ENCODE assay signal across 8 cellular contexts in genomic region chr17:56595831-56596740, GRCh38. TPM values are rescaled to one million over a fixed set of nuclear protein-coding genes. Genes with fewer than 3 reads are reported as not detected.
A peak's percentile ranks its signal among the peaks of the same experiment; 100 is the strongest.
DNase-seq lines count a peak whose midpoint lies in the region; ATAC-seq and TF ChIP-seq lines count a peak whose summit lies in the region.

No MANE protein-coding gene starts in this region.

- POLR2A ChIA-PET in GM10248 (lab: Yijun Ruan, JAX): no interaction called here

- no peaks in the 10 kb centered on the region for H3K9me3 ChIP-seq in ectodermal cell (ENCODE audit: control insufficient read depth, low read length)

- no peak for TF ChIP-seq CTCF in GM10248 (IDR thresholded peaks at IDR 0.05; ENCODE audit: control extremely low read depth, extremely low read depth, low read depth, missing control alignments)

- H3K4me3 ChIP-seq in ectodermal cell (ENCODE audit: insufficient read depth, low read depth, low read length): peak overlapping the region; percentile 78
- H3K4me3 ChIP-seq in rectal smooth muscle tissue (ENCODE audit: low read length): peak overlapping the region; percentile 36

- CTCF ChIA-PET in GM10248 (lab: Yijun Ruan, JAX): interaction anchor here (0.6 to 1.5 kb wide), 3 partner anchors 58 to 187 kb away, joined by 3 to 8 read pairs (median 5); no protein-coding TSS in a partner anchor

- no peaks in the 10 kb centered on the region for H3K36me3 ChIP-seq in ectodermal cell (ENCODE audit: control insufficient read depth, insufficient read depth, low read length)
- no peaks in the 10 kb centered on the region for H3K36me3 ChIP-seq in rectal smooth muscle tissue (ENCODE audit: control insufficient read depth, insufficient read depth, low read length)

- ATAC-seq in HG03378 (IDR thresholded peaks at IDR 0.05; ENCODE audit: unreplicated experiment): no peak

- peak; percentile 72 for DNase-seq in EL
- peak; percentile 37 for DNase-seq in NCI-H748 (lab: John Stamatoyannopoulos, UW; ENCODE audit: unreplicated experiment)
- no peak for DNase-seq in NCI-H446 treated with DMSO at 0.1 percent for 48 hours (lab: John Stamatoyannopoulos, UW)
- DNase-seq in GM10248 (ENCODE audit: extremely low spot score): no peak
- DNase-seq in globus pallidus (ENCODE audit: low spot score): no peak

- H3K9ac ChIP-seq in rectal smooth muscle tissue (ENCODE audit: low read length): no peak overlapping the region

- WGBS in ectodermal cell, 2 experiments: 0% methylated on average over 44 to 45 of the region's 45 CpGs

- H3K27me3 ChIP-seq in ectodermal cell (ENCODE audit: control insufficient read depth, insufficient read depth, low read length, poor library complexity, severe bottlenecking) (peaks cover 50% of the 10 kb centered on the region), rectal smooth muscle tissue (ENCODE audit: control insufficient read depth, insufficient read depth, low read length) (peaks cover 24% of the 10 kb centered on the region)

- peak overlapping the region; percentile 6 for H3K27ac ChIP-seq in ectodermal cell (ENCODE audit: insufficient read depth, low read depth, low read length, poor library complexity, severe bottlenecking)
- no peak overlapping the region for H3K27ac ChIP-seq in rectal smooth muscle tissue (ENCODE audit: low read depth, low read length)

- H3K4me1 ChIP-seq in ectodermal cell (ENCODE audit: control insufficient read depth, insufficient read depth, low read length): peaks cover 17% of the 10 kb centered on the region
- H3K4me1 ChIP-seq in rectal smooth muscle tissue (ENCODE audit: control insufficient read depth, insufficient read depth, low read length): peaks cover 6% of the 10 kb centered on the region

RNA-seq across cellular contexts. Expression of gene NOG, which starts 2.6 kb away (rescaled TPM):
- polyA plus RNA-seq in ectodermal cell (2013, experiment 1 of 4): 6.8 TPM
- polyA plus RNA-seq in ectodermal cell (2013, experiment 2 of 4): 7.4 TPM
- 10.6 TPM for polyA plus RNA-seq in ectodermal cell (2013, experiment 3 of 4)
- polyA plus RNA-seq in ectodermal cell (2013, experiment 4 of 4): 11.9 TPM

Comparison
In these comparisons a context has a peak if more than half of its experiments do, and no peak if none do; other contexts are left out.
1. DNase-seq: peak in EL (single experiment) and NCI-H748 (single experiment); none in NCI-H446 treated with DMSO at 0.1 percent for 48 hours (single experiment), GM10248 (single experiment) and globus pallidus (single experiment).